Comparison of ENCODE assay signal across 9 cellular contexts in genomic region chr14:75428230-75429104, GRCh38.
A peak's percentile ranks its signal among the peaks of the same experiment; 100 is the strongest.
DNase-seq lines count a peak whose midpoint lies in the region; ATAC-seq, FAIRE-seq and TF ChIP-seq lines count a peak whose summit lies in the region.
"Had no signal": no experiment of that assay in that cellular context is flagged by ENCODE, and none has a peak within 500 bp of the region (broad histone marks: within the 10 kb centered on the region; RNA-seq: fewer than 3 reads in every experiment).

No MANE protein-coding gene starts in this region.

- DNase-seq in EH (ENCODE audit: low read depth) (peak; percentile 54), H54 (ENCODE audit: insufficient read length, low spot score) (peak; percentile 35), RKO (ENCODE audit: low spot score) (peak; percentile 32), left kidney (ENCODE audit: low read depth, low spot score) (peak; percentile 73)
- DNase-seq in central memory CD8-positive, alpha-beta T cell (ENCODE audit: low spot score in 2 of 2): no peak
- peak; percentile 25 for DNase-seq in stimulated activated naive CD8-positive, alpha-beta T cell treated with anti-CD3 and anti-CD28 coated beads, Interleukin-15, Interleukin-2, amounts not matched to agents 100 U/mL and 50 U/mL, for 24 hours

- no peaks in the 10 kb centered on the region for H3K9me3 Mint-ChIP-seq in central memory CD8-positive, alpha-beta T cell

- peaks cover 38% of the 10 kb centered on the region for H3K27me3 Mint-ChIP-seq in central memory CD8-positive, alpha-beta T cell

- FAIRE-seq in H54 (lab: Jason Lieb, UNC): no peak
- FAIRE-seq: TTC549 had no signal

- H3K36me3 Mint-ChIP-seq in central memory CD8-positive, alpha-beta T cell (ENCODE audit: insufficient read depth): peaks cover 2% of the 10 kb centered on the region

- H3K4me3 Mint-ChIP-seq in central memory CD8-positive, alpha-beta T cell: peak overlapping the region; percentile 70

- H3K27ac Mint-ChIP-seq in central memory CD8-positive, alpha-beta T cell (ENCODE audit: low read depth): no peak overlapping the region

- H3K4me1 Mint-ChIP-seq in central memory CD8-positive, alpha-beta T cell: no peaks in the 10 kb centered on the region

- no peak for TF ChIP-seq POLR2A in H54 (IDR thresholded peaks at IDR 0.05; ENCODE audit: low read depth, low read length)

- no peak for ATAC-seq in central memory CD8-positive, alpha-beta T cell (replicated peaks; ENCODE audit: extremely low read depth, poor library complexity, severe bottlenecking)
- peak; percentile 29 for ATAC-seq in stimulated activated naive CD8-positive, alpha-beta T cell treated with anti-CD3 and anti-CD28 coated beads, Interleukin-15, Interleukin-2, amounts not matched to agents 100 U/mL and 50 U/mL, for 24 hours
- ATAC-seq in HG03108 (IDR thresholded peaks at IDR 0.05; ENCODE audit: unreplicated experiment) (no peak), GM19452 (IDR thresholded peaks at IDR 0.05; ENCODE audit: unreplicated experiment) (no peak)

Comparison
In these comparisons a context has a peak if more than half of its experiments do, and no peak if none do; other contexts are left out.
1. DNase-seq: peak in EH (single experiment), H54 (single experiment), RKO (single experiment), left kidney (single experiment) and stimulated activated naive CD8-positive, alpha-beta T cell treated with anti-CD3 and anti-CD28 coated beads, Interleukin-15, Interleukin-2, amounts not matched to agents 100 U/mL and 50 U/mL, for 24 hours (single experiment); none in central memory CD8-positive, alpha-beta T cell (0 of 2).